Comparison of ENCODE assay signal across 22 cellular contexts in genomic region chr12:22283508-22283907, GRCh38. TPM values are rescaled to one million over a fixed set of nuclear protein-coding genes. Genes with fewer than 3 reads are reported as not detected.
DNase-seq lines count a peak whose midpoint lies in the region; ATAC-seq, FAIRE-seq and TF ChIP-seq lines count a peak whose summit lies in the region.
"Had no signal": no experiment of that assay in that cellular context is flagged by ENCODE, and none has a peak within 500 bp of the region (broad histone marks: within the 10 kb centered on the region; RNA-seq: fewer than 3 reads in every experiment).

No MANE protein-coding gene starts in this region.

- intact Hi-C loops in right cardiac atrium (cut with DNase I) (no loop called here), cardiac septum (cut with DNase I) (no loop called here), esophagus muscularis mucosa (cut with DNase I) (loop anchor here (5.0 kb wide), 1 partner anchor 49 kb away; the partner anchor contains the start of gene ST8SIA1), pancreas (cut with DNase I) (no loop called here)

- H3K27me3 ChIP-seq in right cardiac atrium (ENCODE audit: control insufficient read depth, insufficient read depth) (no peaks in the 10 kb centered on the region), esophagus muscularis mucosa (no peaks in the 10 kb centered on the region), osteoblast (ENCODE audit: insufficient read depth, low read length) (no peaks in the 10 kb centered on the region), pancreas (no peaks in the 10 kb centered on the region)
- H3K27me3 ChIP-seq: left lung, upper lobe of left lung had no signal

- 66% methylated on average over 4 of the region's 4 CpGs for WGBS in right cardiac atrium
- 89% methylated on average over 4 of the region's 4 CpGs for WGBS in esophagus muscularis mucosa
- WGBS in pancreas, 2 donors = 78 to 83% methylated on average over 4 of the region's 4 CpGs

- H3K4me3 ChIP-seq in right cardiac atrium (ENCODE audit: low read length) (no peak overlapping the region), esophagus muscularis mucosa (no peak overlapping the region), osteoblast (ENCODE audit: insufficient read depth, low read length) (no peak overlapping the region), pancreas (no peak overlapping the region)
- H3K4me3 ChIP-seq: left lung, upper lobe of left lung had no signal

- no peak for TF ChIP-seq POLR2A in esophagus muscularis mucosa (IDR thresholded peaks at IDR 0.05; ENCODE audit: low read depth)

- H2AFZ ChIP-seq in osteoblast (ENCODE audit: low read length) = no peak overlapping the region

- H3K4me1 ChIP-seq in right cardiac atrium (ENCODE audit: control insufficient read depth, insufficient read depth, low read length) = peaks cover 3% of the 10 kb centered on the region
- H3K4me1 ChIP-seq in esophagus muscularis mucosa = peaks cover 4 to 40% (median 35%) of the 10 kb centered on the region in 4 donors
- H3K4me1 ChIP-seq in osteoblast (ENCODE audit: insufficient read depth, low read length) = peaks cover 66% of the 10 kb centered on the region
- H3K4me1 ChIP-seq in pancreas = no peaks in the 10 kb centered on the region
- H3K4me1 ChIP-seq: left lung, upper lobe of left lung had no signal

- no peaks in the 10 kb centered on the region for H3K36me3 ChIP-seq in esophagus muscularis mucosa
- no peaks in the 10 kb centered on the region for H3K36me3 ChIP-seq in osteoblast (ENCODE audit: insufficient read depth, low read length)
- no peaks in the 10 kb centered on the region for H3K36me3 ChIP-seq in pancreas
- H3K36me3 ChIP-seq: left lung, upper lobe of left lung had no signal

- DNase-seq in right cardiac atrium (no peak), cardiac septum (ENCODE audit: low spot score) (no peak), esophagus muscularis mucosa (ENCODE audit: extremely low spot score) (no peak), osteoblast (ENCODE audit: insufficient read length, low spot score, missing footprints) (no peak), NCI-H226 (no peak), globus pallidus (ENCODE audit: low spot score) (no peak), AG08396 (ENCODE audit: low spot score) (no peak), pancreas (no peak)
- DNase-seq: activated CD8-positive, alpha-beta T cell treated with anti-CD3 and anti-CD28 coated beads, Interleukin-2, amount 10 ng/mL, durations not matched to agents 7 days and 5 days; COR-L47; left lung; NCI-H2029 treated with DMSO at 0.1 percent for 48 hours; NCI-H524 treated with DMSO at 0.1 percent for 48 hours; stimulated activated CD4-positive, alpha-beta T cell treated with anti-CD3 and anti-CD28 coated beads, Interleukin-4, amount 100 ng/mL, for 1 hour; stimulated activated CD8-positive, alpha-beta memory T cell treated with anti-CD3 and anti-CD28 coated beads, Interleukin-4, amount 100 ng/mL, for 48 hours; upper lobe of left lung had no signal

- FAIRE-seq in pancreas (lab: Jason Lieb, UNC) = no peak
- FAIRE-seq: colon, G401.6, GM12892 had no signal

- peak overlapping the region; percentile 59 for H3K27ac ChIP-seq in right cardiac atrium (ENCODE audit: low read length)
- H3K27ac ChIP-seq in esophagus muscularis mucosa (replicated peaks in 1 of 4) = peak overlapping the region; percentile 7 to 69 (median 54)
- peak overlapping the region; percentile 95 for H3K27ac ChIP-seq in osteoblast (ENCODE audit: low read depth, low read length)
- no peak overlapping the region for H3K27ac ChIP-seq in pancreas
- H3K27ac ChIP-seq: VCaP had no signal

- peak overlapping the region; percentile 81 for H3K4me2 ChIP-seq in osteoblast (ENCODE audit: insufficient read depth, low read length)

- H3K9me3 ChIP-seq in right cardiac atrium (ENCODE audit: control insufficient read depth, low read length) (no peaks in the 10 kb centered on the region), esophagus muscularis mucosa (no peaks in the 10 kb centered on the region), osteoblast (ENCODE audit: low read depth, low read length) (no peaks in the 10 kb centered on the region), pancreas (no peaks in the 10 kb centered on the region)
- H3K9me3 ChIP-seq: left lung, upper lobe of left lung had no signal

- no peaks in the 10 kb centered on the region for H3K79me2 ChIP-seq in osteoblast (ENCODE audit: insufficient read depth, low read length)

- no peaks in the 10 kb centered on the region for H4K20me1 ChIP-seq in osteoblast (ENCODE audit: insufficient read depth, low read length)

- TF ChIP-seq EP300 in esophagus muscularis mucosa (IDR thresholded peaks at IDR 0.05) = no peak

- ATAC-seq in right cardiac atrium = no peak
- ATAC-seq in pancreas = no peak
- ATAC-seq: activated CD8-positive, alpha-beta T cell treated with anti-CD3 and anti-CD28 coated beads, Interleukin-2, amount 10 ng/mL, durations not matched to agents 7 days and 5 days; esophagus mucosa; natural killer cell treated with Interleukin-12 subunit alpha and Interleukin-12 subunit beta and Interleukin-15 and Interleukin-18, amount 100 ng/mL, for 72 hours had no signal

- no peak for TF ChIP-seq CTCF in esophagus muscularis mucosa (IDR thresholded peaks at IDR 0.05)
- TF ChIP-seq CTCF in osteoblast (IDR thresholded peaks at IDR 0.05; ENCODE audit: extremely low read depth, low read depth, low read length) = no peak
- no peak for TF ChIP-seq CTCF in pancreas (IDR thresholded peaks at IDR 0.05)

RNA-seq across cellular contexts. Expression of gene ST8SIA1, which starts 51.0 kb away (rescaled TPM):
- 1 to 10 TPM; 3.0 to 9.6 (median 6.3) TPM for total RNA-seq in right cardiac atrium
- polyA plus RNA-seq in right cardiac atrium = 3.8 TPM
- 1.5 TPM for total RNA-seq in cardiac septum
- total RNA-seq in esophagus muscularis mucosa = 10 to 100 TPM in 2 of 4 donors, 1 to 10 TPM in 2; 5.1 to 13.6 (median 9.8) TPM
- total RNA-seq in osteoblast = 6.2 TPM in 2 replicates
- 1 to 10 TPM in 2 of 6 donors, under 1 TPM in 2, not detected in 2; 0.47 to 1.2 (median 0.88) TPM for total RNA-seq in pancreas
- 1 to 10 TPM in 1 of 2 donors, under 1 TPM in 1; 0.38 to 1.5 TPM for polyA plus RNA-seq in pancreas

Comparison
In these comparisons a context has a peak if more than half of its experiments do, and no peak if none do; other contexts are left out.
1. H3K27ac ChIP-seq: peak in right cardiac atrium (single experiment), esophagus muscularis mucosa (4 of 4) and osteoblast (single experiment); none in pancreas (0 of 4).